In the genomic region with DNA sequence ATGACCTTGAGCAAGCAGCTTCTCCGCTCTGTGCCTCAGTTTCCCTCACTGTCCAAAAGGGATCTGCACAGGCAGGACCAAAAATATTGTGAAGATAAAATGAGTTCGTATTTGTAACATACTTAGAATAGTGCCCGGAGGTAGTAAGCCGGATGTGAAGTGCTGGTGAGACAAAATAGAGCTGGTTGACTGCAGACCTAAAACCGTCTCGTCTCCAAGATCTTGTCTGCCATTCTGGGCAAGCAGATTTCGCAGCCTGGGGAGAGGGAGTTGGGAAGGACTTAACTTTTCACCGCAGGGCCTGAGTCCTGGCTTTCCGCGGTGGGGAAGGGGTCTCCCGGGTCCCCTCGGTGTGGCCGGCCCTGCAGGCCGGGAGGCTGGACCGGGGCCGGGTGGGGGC, we compare ENCODE assay signal across 8 cellular contexts. TPM values are rescaled to one million over a fixed set of nuclear protein-coding genes. Genes with fewer than 3 reads are reported as not detected.
DNase-seq lines count a peak whose midpoint lies in the region; ATAC-seq and TF ChIP-seq lines count a peak whose summit lies in the region.

No MANE protein-coding gene starts in this region.

- H3F3A ChIP-seq in DOHH2 (ENCODE audit: control insufficient read depth, insufficient read depth) = peaks cover 12% of the 10 kb centered on the region

- no peak overlapping the region for H4K12ac ChIP-seq in trophoblast cell (ENCODE audit: low read depth, low read length)

- H4K8ac ChIP-seq in trophoblast cell (ENCODE audit: low read depth, low read length) = no peak overlapping the region

- H3K27ac ChIP-seq in DOHH2 (ENCODE audit: low read depth, low read length) = no peak overlapping the region
- no peak overlapping the region for H3K27ac ChIP-seq in KMS-11
- H3K27ac ChIP-seq in trophoblast cell (ENCODE audit: low read depth, low read length) = peak overlapping the region; percentile 55

- no peaks in the 10 kb centered on the region for H4K20me1 ChIP-seq in DOHH2 (ENCODE audit: control insufficient read depth, insufficient read depth, low read depth, low read length)
- H4K20me1 ChIP-seq in KMS-11 (ENCODE audit: insufficient read depth) = no peaks in the 10 kb centered on the region

- H3K27me3 ChIP-seq in DOHH2 (ENCODE audit: control insufficient read depth, low read length) (peaks cover 36% of the 10 kb centered on the region), KMS-11 (ENCODE audit: insufficient read depth, low read depth) (peaks cover 31% of the 10 kb centered on the region), trophoblast cell (ENCODE audit: insufficient read depth, low read length) (peaks cover 7% of the 10 kb centered on the region)

- H3K4me2 ChIP-seq in DOHH2 (ENCODE audit: low read length) (peak overlapping the region; percentile 54), KMS-11 (0 out of 2 replicates have a peak overlapping the region, but pooled peaks have one; percentile 8), trophoblast cell (ENCODE audit: low read length) (peak overlapping the region; percentile 66)

- no peak for TF ChIP-seq CTCF in DOHH2 (IDR thresholded peaks at IDR 0.05; ENCODE audit: low read depth, low read length, poor library complexity, severe bottlenecking)
- no peak for TF ChIP-seq CTCF in KMS-11 (conservative IDR thresholded peaks at IDR 0.05; ENCODE audit: low read depth, low read length)
- no peak for TF ChIP-seq CTCF in endothelial cell (IDR thresholded peaks at IDR 0.05; ENCODE audit: unreplicated experiment)

- no peak overlapping the region for H2BK5ac ChIP-seq in trophoblast cell (ENCODE audit: low read depth, low read length, poor library complexity)

- H3K9me3 ChIP-seq in DOHH2 (ENCODE audit: control insufficient read depth, insufficient read depth, low read length) (no peaks in the 10 kb centered on the region), trophoblast cell (ENCODE audit: insufficient read depth, low read depth, low read length) (peaks cover 6% of the 10 kb centered on the region)

- H3K79me1 ChIP-seq in trophoblast cell (ENCODE audit: low read length) = peaks cover 14% of the 10 kb centered on the region

- peaks cover 12% of the 10 kb centered on the region for H3K4me1 Mint-ChIP-seq in endothelial cell (ENCODE audit: unreplicated experiment)

- H3K9ac ChIP-seq in KMS-11 (no peak overlapping the region), trophoblast cell (ENCODE audit: low read length) (peak overlapping the region; percentile 52)

- peak overlapping the region; percentile 76 for H2BK12ac ChIP-seq in trophoblast cell (ENCODE audit: low read length)

- H3K9me2 ChIP-seq in DOHH2 (replicated peaks; ENCODE audit: control insufficient read depth, low read length) = no peaks in the 10 kb centered on the region

- no peak overlapping the region for H3K23ac ChIP-seq in trophoblast cell (ENCODE audit: low read length)

- H2AFZ ChIP-seq in KMS-11 (ENCODE audit: low read depth) = no peak overlapping the region
- H2AFZ ChIP-seq in trophoblast cell (ENCODE audit: insufficient read depth, low read length, poor library complexity) = peak overlapping the region; percentile 71

- H3K27me3 Mint-ChIP-seq in endothelial cell (ENCODE audit: unreplicated experiment) = peaks cover 8% of the 10 kb centered on the region

- H3K4me3 Mint-ChIP-seq in endothelial cell (ENCODE audit: unreplicated experiment) = peak overlapping the region; percentile 85

- ATAC-seq in left lobe of liver (no peak), HG03280 (IDR thresholded peaks at IDR 0.05; ENCODE audit: unreplicated experiment) (no peak)

- H3K4ac ChIP-seq in trophoblast cell (ENCODE audit: low read depth, low read length) = no peak overlapping the region

- no CpG with 5 or more reads among the region's 16 CpGs for WGBS in trophoblast cell (ENCODE audit: extremely low coverage, insufficient coverage, insufficient read length)

- H3K9me3 Mint-ChIP-seq in endothelial cell (ENCODE audit: unreplicated experiment) = no peaks in the 10 kb centered on the region

- no peak overlapping the region for H3K18ac ChIP-seq in trophoblast cell (ENCODE audit: low read length)

- peaks cover 62% of the 10 kb centered on the region for H3K4me1 ChIP-seq in DOHH2 (ENCODE audit: control insufficient read depth, low read length)
- peaks cover 35% of the 10 kb centered on the region for H3K4me1 ChIP-seq in KMS-11 (ENCODE audit: low read depth, poor library complexity, severe bottlenecking)
- H3K4me1 ChIP-seq in trophoblast cell (ENCODE audit: control insufficient read depth in 1 of 2, insufficient read depth in 2 of 2, low read length in 2 of 2) = peaks cover 23 to 24% of the 10 kb centered on the region in 2 experiments

- no peak overlapping the region for H3K14ac ChIP-seq in trophoblast cell (ENCODE audit: low read length)

- H3K4me3 ChIP-seq in DOHH2 (ENCODE audit: low read length) (peak overlapping the region; percentile 40; the same call in 1 of the 2 replicates), KMS-11 (IDR thresholded peaks at IDR 0.05; ENCODE audit: insufficient read depth, low read depth, low read length) (no peak overlapping the region), trophoblast cell (ENCODE audit: low read depth, low read length) (no peak overlapping the region)

- H3K79me2 ChIP-seq in DOHH2 (ENCODE audit: control insufficient read depth, low read length) = no peaks in the 10 kb centered on the region
- no peaks in the 10 kb centered on the region for H3K79me2 ChIP-seq in KMS-11 (ENCODE audit: insufficient read depth, low read depth)
- H3K79me2 ChIP-seq in trophoblast cell (ENCODE audit: control insufficient read depth, insufficient read depth, low read length, poor library complexity) = peaks cover 2% of the 10 kb centered on the region

- peak overlapping the region; percentile 4 for H2BK120ac ChIP-seq in trophoblast cell (ENCODE audit: insufficient read depth, low read length, poor library complexity)

- H4K91ac ChIP-seq in trophoblast cell (ENCODE audit: low read depth, low read length) = peak overlapping the region; percentile 70

- DNase-seq in endothelial cell (ENCODE audit: low spot score) = no peak
- peak in 1 of 2 donors; percentile 50 for DNase-seq in trophoblast cell
- DNase-seq in inferior parietal cortex (ENCODE audit: extremely low spot score) = no peak
- no peak for DNase-seq in left lobe of liver (ENCODE audit: low spot score)
- no peak for DNase-seq in Ammon's horn (ENCODE audit: low spot score)

- H3K36me3 Mint-ChIP-seq in endothelial cell (ENCODE audit: low read depth, unreplicated experiment) = peaks cover 10% of the 10 kb centered on the region

- peak overlapping the region; percentile 27 for H3K27ac Mint-ChIP-seq in endothelial cell (ENCODE audit: unreplicated experiment)

- H3K36me3 ChIP-seq in DOHH2 (ENCODE audit: control insufficient read depth, low read length) (no peaks in the 10 kb centered on the region), KMS-11 (ENCODE audit: insufficient read depth) (no peaks in the 10 kb centered on the region), trophoblast cell (ENCODE audit: control insufficient read depth in 1 of 2, insufficient read depth in 2 of 2, low read length in 2 of 2) (no peaks in the 10 kb centered on the region)

- H2AK5ac ChIP-seq in trophoblast cell (ENCODE audit: low read length) = peak overlapping the region; percentile 23

RNA-seq across cellular contexts. Expression of gene BBC3, which starts 8.2 kb away (rescaled TPM):
- total RNA-seq in endothelial cell (ENCODE audit: unreplicated experiment) = 18.6 TPM
- 11.7 and 11.8 TPM in 2 replicates for polyA plus RNA-seq in trophoblast cell (2013)
- 2.7 TPM for total RNA-seq in left lobe of liver

RNA-seq across cellular contexts. Expression of gene CCDC9, which starts 17.2 kb away (rescaled TPM):
- total RNA-seq in endothelial cell (ENCODE audit: unreplicated experiment) (28.0 TPM), left lobe of liver (10.4 TPM)
- polyA plus RNA-seq in trophoblast cell (2013) = 57.9 and 62.1 TPM in 2 replicates

RNA-seq across cellular contexts. Expression of gene INAFM1, which starts 35.5 kb away (rescaled TPM):
- total RNA-seq in endothelial cell (ENCODE audit: unreplicated experiment) (4.8 TPM), left lobe of liver (5.6 TPM)
- 13.7 and 14.5 TPM in 2 replicates for polyA plus RNA-seq in trophoblast cell (2013)

Comparison
In these comparisons a context has a peak if more than half of its experiments do, and no peak if none do; other contexts are left out.
1. H3K4me2 ChIP-seq: peak in every context shown above with its lines; median percentile 66 in trophoblast cell; 54 in DOHH2; 8 in KMS-11.